Comparison of ENCODE assay signal across 11 cellular contexts in genomic region chr13:23534090-23534489, GRCh38. TPM values are rescaled to one million over a fixed set of nuclear protein-coding genes. Genes with fewer than 3 reads are reported as not detected.
"Had no signal": no experiment of that assay in that cellular context is flagged by ENCODE, and none has a peak within 500 bp of the region (broad histone marks: within the 10 kb centered on the region; RNA-seq: fewer than 3 reads in every experiment).

No MANE protein-coding gene starts in this region.

- ATAC-seq: HCT116, K562 had no signal

- H3K9me3 ChIP-seq: HAP-1 had no signal

- FAIRE-seq: HTR-8/SVneo, K562 had no signal

- DNase-seq: GOT3, H7, HFFc6, IMR-90, KG1 had no signal

- H3K4me3 ChIP-seq: GM23248, HAP-1, K562 had no signal

- H3K27ac ChIP-seq: GM23248 had no signal

- H2AFZ ChIP-seq: GM23248 had no signal

- H3K9ac ChIP-seq: GM23248 had no signal

- H3K36me3 ChIP-seq: HAP-1 had no signal

- H3K4me1 ChIP-seq: HAP-1 had no signal

RNA-seq across cellular contexts. Expression of gene TNFRSF19, which starts 36.1 kb away (rescaled TPM):
- total RNA-seq: HT-29 had no signal
